In the genomic region with DNA sequence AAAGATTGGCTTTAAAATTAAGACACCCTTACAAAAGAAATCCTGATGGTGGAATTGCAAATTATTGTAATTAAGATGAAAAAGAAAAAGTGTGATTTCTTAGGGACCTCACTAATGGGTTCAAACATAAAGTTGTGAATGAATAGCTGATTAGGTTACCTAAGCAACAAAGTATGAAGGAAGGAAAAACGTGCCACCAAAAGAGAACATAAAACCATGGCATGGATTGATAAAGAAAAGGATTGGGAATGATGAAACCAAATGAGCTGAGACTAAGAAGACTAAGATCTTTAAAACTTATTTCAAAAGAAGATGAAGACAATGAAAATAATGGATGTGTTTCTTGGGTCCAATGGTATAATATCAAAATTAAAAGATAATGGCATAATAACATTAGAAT, we compare ENCODE assay signal across 33 cellular contexts. TPM values are rescaled to one million over a fixed set of nuclear protein-coding genes. Genes with fewer than 3 reads are reported as not detected.
"Had no signal": no experiment of that assay in that cellular context is flagged by ENCODE, and none has a peak within 500 bp of the region (broad histone marks: within the 10 kb centered on the region; RNA-seq: fewer than 3 reads in every experiment).

No MANE protein-coding gene starts in this region.

- FAIRE-seq: islet of Langerhans had no signal

- H3K27ac ChIP-seq: adrenal gland, ascending aorta, brain microvascular endothelial cell, esophagus muscularis mucosa, foreskin keratinocyte, heart left ventricle, left ventricle myocardium inferior, neutrophil, skin epidermis, uterus had no signal

- ATAC-seq: activated CD4-positive, CD25-positive, alpha-beta regulatory T cell treated with anti-CD3 and anti-CD28 coated beads, Interleukin-2, amount 50 U/mL, for 24 hours; foreskin keratinocyte; heart left ventricle; sciatic nerve; stimulated activated effector memory CD8-positive, alpha-beta T cell treated with anti-CD3 and anti-CD28 coated beads, Interleukin-12 subunit alpha, Interleukin-12 subunit beta, amount 100 ng/mL, for 72 hours had no signal

- H3K4me1 ChIP-seq: adrenal gland, ascending aorta, foreskin keratinocyte, heart left ventricle, left ventricle myocardium inferior, uterus had no signal

- H3K9me3 ChIP-seq: adrenal gland, ascending aorta, esophagus muscularis mucosa, heart left ventricle, left ventricle myocardium inferior, neutrophil, uterus had no signal

- H3K4me3 ChIP-seq: adrenal gland, ascending aorta, esophagus muscularis mucosa, heart left ventricle, left ventricle myocardium inferior, lung, skin epidermis, uterus had no signal

- H3K36me3 ChIP-seq: adrenal gland, ascending aorta, brain microvascular endothelial cell, esophagus muscularis mucosa, heart left ventricle, left ventricle myocardium inferior, neutrophil, uterus had no signal

- H3K27me3 ChIP-seq: adrenal gland, ascending aorta, brain microvascular endothelial cell, esophagus muscularis mucosa, heart left ventricle, neutrophil, uterus had no signal

- DNase-seq: activated CD4-positive, alpha-beta memory T cell treated with anti-CD3 and anti-CD28 coated beads for 36 hours; activated CD4-positive, alpha-beta T cell treated with anti-CD3 and anti-CD28 coated beads, Interleukin-2, amount 10 ng/mL, durations not matched to agents 24 days and 14 days; activated CD8-positive, alpha-beta memory T cell treated with anti-CD3 and anti-CD28 coated beads, Interleukin-2, amount 50 U/mL, for 4 hours; activated effector memory CD4-positive, alpha-beta T cell treated with anti-CD3 and anti-CD28 coated beads, Interleukin-2, amount 50 U/mL, for 16 hours; activated naive CD4-positive, alpha-beta T cell treated with anti-CD3 and anti-CD28 coated beads for 36 hours; activated naive CD8-positive, alpha-beta T cell treated with anti-CD3 and anti-CD28 coated beads for 36 hours; activated T-cell treated with anti-CD3 and anti-CD28 coated beads, Interleukin-2, amount 50 U/mL, for 1 hour; adrenal gland; brain microvascular endothelial cell; endodermal cell; heart left ventricle; left ventricle myocardium inferior; naive B cell; nephron progenitor cell; stimulated activated CD4-positive, alpha-beta T cell treated with anti-CD3 and anti-CD28 coated beads, Interleukin-4, amount 100 ng/mL, for 24 hours; T-helper 1 cell; uterus had no signal

RNA-seq across cellular contexts. Expression of gene GUCA1C, which starts 32.2 kb away (rescaled TPM):
- total RNA-seq: activated CD4-positive, alpha-beta memory T cell treated with anti-CD3 and anti-CD28 coated beads for 36 hours; activated CD4-positive, alpha-beta T cell treated with anti-CD3 and anti-CD28 coated beads, Interleukin-2, amount 10 ng/mL, durations not matched to agents 24 days and 14 days; activated CD8-positive, alpha-beta memory T cell treated with anti-CD3 and anti-CD28 coated beads for 36 hours; activated naive CD4-positive, alpha-beta T cell treated with anti-CD3 and anti-CD28 coated beads for 36 hours; activated naive CD8-positive, alpha-beta T cell treated with anti-CD3 and anti-CD28 coated beads for 36 hours; activated T-helper 1 cell treated with anti-CD3 and anti-CD28 coated beads, Interleukin-12 subunit alpha, Interleukin-12 subunit beta, Interleukin-2, Interleukin-4 antibody, amounts not matched to agents 30 ng/mL and 10 ng/mL and 1 ng/mL, durations not matched to agents 14 hours and 24 hours and 36 hours; adrenal gland; ascending aorta; endodermal cell; esophagus muscularis mucosa; lung; mesothelial cell of epicardium; osteocyte; posterior vena cava; sciatic nerve; subcutaneous adipose tissue; uterus had no signal
- polyA plus RNA-seq: lung had no signal
